In genomic region chr6:118722820-118723526, GRCh38 we compare ENCODE assay signal across 23 cellular contexts.
A peak's percentile ranks its signal among the peaks of the same experiment; 100 is the strongest.
DNase-seq lines count a peak whose midpoint lies in the region; ATAC-seq and TF ChIP-seq lines count a peak whose summit lies in the region.
"Had no signal": no experiment of that assay in that cellular context is flagged by ENCODE, and none has a peak within 500 bp of the region (broad histone marks: within the 10 kb centered on the region; RNA-seq: fewer than 3 reads in every experiment).

No MANE protein-coding gene starts in this region.

- H3K4me3 ChIP-seq in mammary epithelial cell (replicated peaks in 1 of 3; ENCODE audit: insufficient read depth in 1 of 3, low read depth in 2 of 3, low read length in 3 of 3): no peak overlapping the region

- no peak overlapping the region for H3K27ac Mint-ChIP-seq in MCF 10A (ENCODE audit: low read depth, unreplicated experiment)
- H3K27ac Mint-ChIP-seq in activated CD8-positive, alpha-beta T cell treated with anti-CD3 and anti-CD28 coated beads, Interleukin-2, amount 10 ng/mL, durations not matched to agents 7 days and 5 days: peak overlapping the region; percentile 5
- H3K27ac Mint-ChIP-seq: activated T-helper 17 cell treated with anti-CD3 and anti-CD28 coated beads, Interleukin-2, amount 50 U/mL, for 72 hours; T-helper 1 cell treated with Interleukin-12 subunit alpha and Interleukin-12 subunit beta and Interleukin-4 antibody, amounts not matched to agents 30 μg/mL and 1 μg/mL, for 36 hours; type B pancreatic cell had no signal

- no peak overlapping the region for H3K4me3 Mint-ChIP-seq in MCF 10A (ENCODE audit: unreplicated experiment)
- H3K4me3 Mint-ChIP-seq in activated CD8-positive, alpha-beta T cell treated with anti-CD3 and anti-CD28 coated beads, Interleukin-2, amount 10 ng/mL, durations not matched to agents 7 days and 5 days: no peak overlapping the region
- H3K4me3 Mint-ChIP-seq: activated T-helper 17 cell treated with anti-CD3 and anti-CD28 coated beads, Interleukin-2, amount 50 U/mL, for 72 hours; CD8-positive, alpha-beta memory T cell; stimulated activated naive B cell treated with anti-CD40 and anti-IgM and Interleukin-4, amounts not matched to agents 10 μg/mL and 1 μg/mL and 100 μg/mL, for 72 hours; T-helper 1 cell treated with Interleukin-12 subunit alpha and Interleukin-12 subunit beta and Interleukin-4 antibody, amounts not matched to agents 30 μg/mL and 1 μg/mL, for 36 hours; type B pancreatic cell had no signal

- in situ Hi-C loops in mammary epithelial cell (cut with MboI; ENCODE audit: low sequenced_read_pairs in 2 of 2): no loop called here

- H3K9me3 Mint-ChIP-seq in MCF 10A (ENCODE audit: unreplicated experiment): no peaks in the 10 kb centered on the region
- no peaks in the 10 kb centered on the region for H3K9me3 Mint-ChIP-seq in activated CD8-positive, alpha-beta T cell treated with anti-CD3 and anti-CD28 coated beads, Interleukin-2, amount 10 ng/mL, durations not matched to agents 7 days and 5 days (ENCODE audit: insufficient read depth)
- H3K9me3 Mint-ChIP-seq: activated T-helper 17 cell treated with anti-CD3 and anti-CD28 coated beads, Interleukin-2, amount 50 U/mL, for 72 hours; CD8-positive, alpha-beta memory T cell; stimulated activated naive B cell treated with anti-CD40 and anti-IgM and Interleukin-4, amounts not matched to agents 10 μg/mL and 1 μg/mL and 100 μg/mL, for 72 hours; T-helper 1 cell treated with Interleukin-12 subunit alpha and Interleukin-12 subunit beta and Interleukin-4 antibody, amounts not matched to agents 30 μg/mL and 1 μg/mL, for 36 hours; type B pancreatic cell had no signal

- DNase-seq in mammary epithelial cell (peak; percentile 70), MCF 10A (ENCODE audit: unreplicated experiment) (no peak), foreskin keratinocyte (no peak), ecto neural progenitor cell (ENCODE audit: low spot score) (no peak)
- DNase-seq in activated CD8-positive, alpha-beta T cell treated with anti-CD3 and anti-CD28 coated beads, Interleukin-2, amount 10 ng/mL, durations not matched to agents 7 days and 5 days: no peak
- DNase-seq: activated CD8-positive, alpha-beta memory T cell treated with anti-CD3 and anti-CD28 coated beads for 24 hours; anterior cingulate cortex; CD8-positive, alpha-beta memory T cell; DMS79; foreskin melanocyte; left cardiac atrium; NCI-H2081; NCI-H510A treated with DMSO at 0.1 percent for 48 hours; SHP77; stimulated activated CD4-positive, alpha-beta T cell treated with anti-CD3 and anti-CD28 coated beads, Interleukin-15, amount 100 ng/mL, for 24 hours; stimulated activated naive B cell treated with anti-CD40 and anti-IgM and Interleukin-4, amounts not matched to agents 10 μg/mL and 1 μg/mL and 100 μg/mL, for 72 hours had no signal

- H3K4me1 ChIP-seq in mammary epithelial cell (ENCODE audit: insufficient read depth, low read length) (peaks cover 10% of the 10 kb centered on the region), foreskin keratinocyte (no peaks in the 10 kb centered on the region)

- no peaks in the 10 kb centered on the region for H3K9me3 ChIP-seq in mammary epithelial cell (replicated peaks; ENCODE audit: insufficient read depth, low read length)

- H3K4me2 ChIP-seq in mammary epithelial cell (ENCODE audit: insufficient read depth, low read depth, low read length): no peak overlapping the region

- intact Hi-C loops in mammary epithelial cell (cut with micrococcal nuclease): no loop called here
- intact Hi-C loops in MCF 10A (cut with micrococcal nuclease): no loop called here

- H4K20me1 ChIP-seq in mammary epithelial cell (ENCODE audit: insufficient read depth, low read length): no peaks in the 10 kb centered on the region

- 30% methylated on average over 5 of the region's 5 CpGs for WGBS in mammary epithelial cell (ENCODE audit: low coverage, missing lambda C conversion rate)

- H3K4me1 Mint-ChIP-seq in MCF 10A (ENCODE audit: insufficient read depth, unreplicated experiment): peaks cover 4% of the 10 kb centered on the region
- H3K4me1 Mint-ChIP-seq in activated CD8-positive, alpha-beta T cell treated with anti-CD3 and anti-CD28 coated beads, Interleukin-2, amount 10 ng/mL, durations not matched to agents 7 days and 5 days (ENCODE audit: low read depth): peaks cover 70% of the 10 kb centered on the region

- H3K27me3 ChIP-seq in mammary epithelial cell (ENCODE audit: insufficient read depth, low read length): no peaks in the 10 kb centered on the region
- no peaks in the 10 kb centered on the region for H3K27me3 ChIP-seq in foreskin keratinocyte

- no peak overlapping the region for H3K9ac ChIP-seq in mammary epithelial cell (ENCODE audit: insufficient read depth, low read length)

- dilution Hi-C loops in mammary epithelial cell (cut with HindIII; ENCODE audit: low sequenced_read_pairs): no loop called here

- CTCF ChIA-PET in mammary epithelial cell (lab: Charles Lee; ENCODE audit: low non-redundant PET) (no interaction called here), MCF 10A (lab: Yijun Ruan, JAX) (no interaction called here)
- CTCF ChIA-PET in activated CD8-positive, alpha-beta T cell treated with anti-CD3 and anti-CD28 coated beads, Interleukin-2, amount 10 ng/mL, durations not matched to agents 7 days and 5 days (lab: Charles Lee): interaction anchor here (1.2 kb wide), 1 partner anchor 14 kb away, joined by 3 read pairs; no protein-coding TSS in a partner anchor

- H3K27ac ChIP-seq in mammary epithelial cell (ENCODE audit: insufficient read depth, low read depth, low read length) (no peak overlapping the region), foreskin keratinocyte (no peak overlapping the region)
- H3K27ac ChIP-seq: VCaP had no signal

- H2AFZ ChIP-seq in mammary epithelial cell (ENCODE audit: low read depth, low read length): peak overlapping the region; percentile 43

- H3K36me3 Mint-ChIP-seq in MCF 10A (ENCODE audit: insufficient read depth, unreplicated experiment): no peaks in the 10 kb centered on the region
- H3K36me3 Mint-ChIP-seq in activated CD8-positive, alpha-beta T cell treated with anti-CD3 and anti-CD28 coated beads, Interleukin-2, amount 10 ng/mL, durations not matched to agents 7 days and 5 days (ENCODE audit: low read depth): no peaks in the 10 kb centered on the region
- H3K36me3 Mint-ChIP-seq: CD8-positive, alpha-beta memory T cell; stimulated activated naive B cell treated with anti-CD40 and anti-IgM and Interleukin-4, amounts not matched to agents 10 μg/mL and 1 μg/mL and 100 μg/mL, for 72 hours; type B pancreatic cell had no signal

- TF ChIP-seq CTCF in mammary epithelial cell (conservative IDR thresholded peaks at IDR 0.05 in 1 of 2, IDR thresholded peaks at IDR 0.05 in 1 of 2; ENCODE audit: extremely low read depth in 1 of 2, insufficient read depth in 1 of 2, low read depth in 1 of 2, low read length in 2 of 2): no peak
- no peak for TF ChIP-seq CTCF in MCF 10A (IDR thresholded peaks at IDR 0.05; ENCODE audit: unreplicated experiment)
- TF ChIP-seq CTCF in foreskin keratinocyte (conservative IDR thresholded peaks at IDR 0.05): no peak

- no peaks in the 10 kb centered on the region for H3K79me2 ChIP-seq in mammary epithelial cell (ENCODE audit: insufficient read depth, low read length)

- POLR2A ChIA-PET in MCF 10A (lab: Yijun Ruan, JAX): no interaction called here
- POLR2A ChIA-PET in activated CD8-positive, alpha-beta T cell treated with anti-CD3 and anti-CD28 coated beads, Interleukin-2, amount 10 ng/mL, durations not matched to agents 7 days and 5 days (lab: Charles Lee): interaction anchor here (1.4 kb wide), 1 partner anchor 13 kb away, joined by 9 read pairs; no protein-coding TSS in a partner anchor

- no peak for ATAC-seq in activated CD8-positive, alpha-beta T cell treated with anti-CD3 and anti-CD28 coated beads, Interleukin-2, amount 10 ng/mL, durations not matched to agents 7 days and 5 days
- ATAC-seq in foreskin keratinocyte: peak; percentile 51
- ATAC-seq in GM21528 (IDR thresholded peaks at IDR 0.05; ENCODE audit: low FRiP score, unreplicated experiment): no peak
- no peak for ATAC-seq in HG02981 (IDR thresholded peaks at IDR 0.05; ENCODE audit: unreplicated experiment)
- ATAC-seq in GM21737 (IDR thresholded peaks at IDR 0.05; ENCODE audit: unreplicated experiment): no peak
- ATAC-seq: activated T-helper 17 cell treated with anti-CD3 and anti-CD28 coated beads, Interleukin-2, amount 50 U/mL, for 72 hours; stimulated activated naive B cell treated with anti-CD40 and anti-IgM and Interleukin-4, amounts not matched to agents 10 μg/mL and 1 μg/mL and 100 μg/mL, for 72 hours had no signal

- no TSS peak for BruUV-seq in mammary epithelial cell (replicated peaks; lab: Mats Ljungman, UMichigan)
- no TSS peak for BruUV-seq in MCF 10A (replicated peaks; lab: Mats Ljungman, UMichigan)

- H3K27me3 Mint-ChIP-seq in MCF 10A (ENCODE audit: insufficient read depth, unreplicated experiment): no peaks in the 10 kb centered on the region
- H3K27me3 Mint-ChIP-seq in activated CD8-positive, alpha-beta T cell treated with anti-CD3 and anti-CD28 coated beads, Interleukin-2, amount 10 ng/mL, durations not matched to agents 7 days and 5 days (ENCODE audit: low read depth): no peaks in the 10 kb centered on the region
- H3K27me3 Mint-ChIP-seq: activated T-helper 17 cell treated with anti-CD3 and anti-CD28 coated beads, Interleukin-2, amount 50 U/mL, for 72 hours; CD8-positive, alpha-beta memory T cell; stimulated activated naive B cell treated with anti-CD40 and anti-IgM and Interleukin-4, amounts not matched to agents 10 μg/mL and 1 μg/mL and 100 μg/mL, for 72 hours; type B pancreatic cell had no signal

- no peaks in the 10 kb centered on the region for H3K36me3 ChIP-seq in mammary epithelial cell (ENCODE audit: insufficient read depth, low read length)
